In the genomic region with DNA sequence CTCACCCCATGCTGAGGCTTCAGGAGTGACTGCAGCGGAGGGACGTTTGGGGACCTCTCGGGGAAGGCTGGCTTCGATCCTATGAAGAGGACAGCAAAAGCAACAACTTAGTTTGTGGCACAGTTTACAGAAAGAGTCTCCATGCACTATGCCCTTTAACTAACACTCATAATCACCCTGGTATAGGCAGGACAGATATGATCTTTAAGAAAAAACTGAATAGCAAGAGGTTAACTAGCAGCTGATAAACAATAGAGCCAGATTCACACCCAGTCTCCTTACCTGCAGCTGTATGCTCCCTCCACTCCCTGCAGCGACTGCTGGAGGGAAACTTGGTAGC, we compare ENCODE assay signal across 10 cellular contexts. TPM values are rescaled to one million over a fixed set of nuclear protein-coding genes. Genes with fewer than 3 reads are reported as not detected.
"Had no signal": no experiment of that assay in that cellular context is flagged by ENCODE, and none has a peak within 500 bp of the region (broad histone marks: within the 10 kb centered on the region; RNA-seq: fewer than 3 reads in every experiment).

No MANE protein-coding gene starts in this region.

- DNase-seq: NCI-H1694 treated with DMSO at 0.1 percent for 48 hours, NCI-H1930, NCI-H774, SIG-M5, SW 1271 had no signal

- H3K4me2 ChIP-seq: SK-N-SH had no signal

- H3K36me3 ChIP-seq: MG63 had no signal

- H3K9me3 ChIP-seq: MG63, SK-N-SH had no signal

- H3K27ac ChIP-seq: HL-60 had no signal

- FAIRE-seq: RCC 7860 had no signal

- H3K4me3 ChIP-seq: MG63 had no signal

- H3K27me3 ChIP-seq: MG63 had no signal

- H3K9ac ChIP-seq: SK-N-SH had no signal

RNA-seq across cellular contexts. Expression of a gene that starts 27.4 kb away (rescaled TPM):
- total RNA-seq: NCI-H460 had no signal
